19 cellular contexts compared by ENCODE assay signal in the genomic region with DNA sequence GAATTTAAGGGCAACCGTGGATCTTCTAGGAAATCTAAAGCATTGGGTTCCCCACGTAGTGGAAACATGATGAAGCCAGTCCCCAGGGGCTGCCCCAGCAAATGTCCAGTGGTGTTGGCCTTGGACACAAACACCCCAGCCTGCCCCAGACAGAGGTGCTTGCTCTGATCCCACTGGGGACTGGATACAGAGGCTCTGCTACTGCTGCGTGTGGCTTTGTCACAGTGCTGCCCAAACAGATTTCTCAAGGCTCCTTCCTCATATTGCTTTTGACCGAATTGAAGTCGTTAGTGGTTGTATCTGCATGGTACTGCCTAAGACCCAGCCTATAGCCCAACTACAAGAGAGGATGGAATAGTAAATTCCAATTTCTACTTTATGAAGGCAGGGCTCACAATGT. TPM values are rescaled to one million over a fixed set of nuclear protein-coding genes. Genes with fewer than 3 reads are reported as not detected.
DNase-seq lines count a peak whose midpoint lies in the region; ATAC-seq, FAIRE-seq and TF ChIP-seq lines count a peak whose summit lies in the region.
"Had no signal": no experiment of that assay in that cellular context is flagged by ENCODE, and none has a peak within 500 bp of the region (broad histone marks: within the 10 kb centered on the region; RNA-seq: fewer than 3 reads in every experiment).

No MANE protein-coding gene starts in this region.

- H3K36me3 ChIP-seq in SJSA1 = no peaks in the 10 kb centered on the region
- H3K36me3 ChIP-seq in heart right ventricle = no peaks in the 10 kb centered on the region
- H3K36me3 ChIP-seq in gastrocnemius medialis = no peaks in the 10 kb centered on the region
- H3K36me3 ChIP-seq: neutrophil, Peyer's patch had no signal

- ATAC-seq in heart right ventricle (peak in 4 of 8 donors; percentile 2 to 18 (median 10)), gastrocnemius medialis (no peak)
- ATAC-seq: stimulated activated naive CD8-positive, alpha-beta T cell treated with anti-CD3 and anti-CD28 coated beads, Interleukin-15, amount 100 ng/mL, for 72 hours had no signal

- 74 to 83% methylated on average over 5 of the region's 5 CpGs for WGBS in heart right ventricle, 2 donors

- in situ Hi-C loops in gastrocnemius medialis (cut with MboI; ENCODE audit: low sequenced_read_pairs in 4 of 4) = no loop called here

- no peak for FAIRE-seq in GM12891 (lab: Jason Lieb, UNC)

- no peak for TF ChIP-seq POLR2A in gastrocnemius medialis (IDR thresholded peaks at IDR 0.05)
- no peak for TF ChIP-seq POLR2A in GM12891 (IDR thresholded peaks at IDR 0.05; ENCODE audit: low read depth, low read length)

- DNase-seq in GDM1 (lab: John Stamatoyannopoulos, UW) (peak; percentile 28), SJSA1 (ENCODE audit: low read depth in 1 of 2, low spot score in 2 of 2) (no peak), heart right ventricle (peak in 1 of 2 donors; percentile 18), gastrocnemius medialis (no peak), GM12891 (ENCODE audit: insufficient read length, low spot score) (no peak), T-helper 2 cell (no peak), NCI-H524 treated with DMSO at 0.1 percent for 48 hours (lab: John Stamatoyannopoulos, UW) (no peak)
- DNase-seq in activated CD4-positive, alpha-beta T cell treated with anti-CD3 and anti-CD28 coated beads for 48 hours = no peak
- DNase-seq: activated CD4-positive, alpha-beta T cell treated with anti-CD3 and anti-CD28 coated beads for 1 hour; activated CD8-positive, alpha-beta memory T cell treated with anti-CD3 and anti-CD28 coated beads, Interleukin-2, amount 50 U/mL, for 48 hours; activated naive CD4-positive, alpha-beta T cell treated with anti-CD3 and anti-CD28 coated beads for 36 hours; effector memory CD4-positive, alpha-beta T cell; foreskin melanocyte; NCI-H146; NCI-H446 treated with DMSO at 0.1 percent for 48 hours; Peyer's patch; stimulated activated CD4-positive, alpha-beta T cell treated with anti-CD3 and anti-CD28 coated beads, Interleukin-12 subunit alpha, Interleukin-12 subunit beta, amount 100 ng/mL, for 4 hours; stimulated activated naive CD8-positive, alpha-beta T cell treated with anti-CD3 and anti-CD28 coated beads, Interleukin-15, amount 100 ng/mL, for 72 hours had no signal

- no peaks in the 10 kb centered on the region for H3K9me3 ChIP-seq in SJSA1 (replicated peaks)
- peaks cover 0 to 13% (median 0%) of the 10 kb centered on the region in 11 donors for H3K9me3 ChIP-seq in heart right ventricle
- H3K9me3 ChIP-seq in gastrocnemius medialis = no peaks in the 10 kb centered on the region
- H3K9me3 ChIP-seq: neutrophil, Peyer's patch had no signal

- TF ChIP-seq CTCF in heart right ventricle (IDR thresholded peaks at IDR 0.05) (no peak), gastrocnemius medialis (IDR thresholded peaks at IDR 0.05 in 4 of 5, conservative IDR thresholded peaks at IDR 0.05 in 1 of 5) (no peak)

- H3K27me3 ChIP-seq in SJSA1 (replicated peaks) = no peaks in the 10 kb centered on the region
- no peaks in the 10 kb centered on the region for H3K27me3 ChIP-seq in heart right ventricle
- H3K27me3 ChIP-seq in gastrocnemius medialis = no peaks in the 10 kb centered on the region
- H3K27me3 ChIP-seq: neutrophil, Peyer's patch had no signal

- intact Hi-C loops in heart right ventricle (cut with DNase I) (no loop called here), gastrocnemius medialis (cut with DNase I; ENCODE audit: low total_unique reads) (no loop called here)

- H3K4me1 ChIP-seq in SJSA1 (replicated peaks) (peaks cover 31% of the 10 kb centered on the region), heart right ventricle (peaks cover 0 to 43% (median 24%) of the 10 kb centered on the region in 9 donors), gastrocnemius medialis (peaks cover 16 to 17% of the 10 kb centered on the region in 2 donors)
- H3K4me1 ChIP-seq: Peyer's patch had no signal

- H3K4me3 ChIP-seq in SJSA1 (no peak overlapping the region), heart right ventricle (no peak overlapping the region), gastrocnemius medialis (no peak overlapping the region)
- H3K4me3 ChIP-seq: Peyer's patch had no signal

- H3K27ac ChIP-seq in SJSA1 (peak overlapping the region; percentile 96), heart right ventricle (peak overlapping the region; percentile 67 to 94 (median 77)), gastrocnemius medialis (peak overlapping the region; percentile 14 to 39 (median 37))
- H3K27ac ChIP-seq: neutrophil had no signal

TF ChIP-seq in GM12891, 5 proteins besides CTCF, POLR2A, EP300 and RAD21:
- TF ChIP-seq POLR2AphosphoS5 (IDR thresholded peaks at IDR 0.05; ENCODE audit: low read depth, low read length) (no peak), SPI1 (IDR thresholded peaks at IDR 0.05; ENCODE audit: low read depth, low read length) (no peak), TAF1 (IDR thresholded peaks at IDR 0.05; ENCODE audit: low read depth, low read length) (no peak), PAX5 (IDR thresholded peaks at IDR 0.05; ENCODE audit: insufficient read depth, low read length, severe bottlenecking) (no peak), POU2F2 (IDR thresholded peaks at IDR 0.05; ENCODE audit: low read depth, low read length) (no peak)

RNA-seq across cellular contexts. Expression of a gene that starts 40.1 kb away (rescaled TPM):
- 102 and 121 TPM in 2 replicates for total RNA-seq in SJSA1 (2014; rRNA removed; shearing (Covaris generic))
- total RNA-seq in heart right ventricle (100 to 1,000 TPM in 1 of 10 donors, 10 to 100 TPM in 9; 18.9 to 104 (median 27.1) TPM), gastrocnemius medialis (10 to 100 TPM; 19.5 to 32.5 (median 29.2) TPM)
- 10 to 100 TPM in 1 of 2 donors, 1 to 10 TPM in 1; 7.0 to 18.8 TPM for polyA plus RNA-seq in heart right ventricle
- 726 TPM for polyA plus RNA-seq in GM12891 (2012; ENCODE audit: low read depth, missing spikeins)

Comparison
In these comparisons a context has a peak if more than half of its experiments do, and no peak if none do; other contexts are left out.
1. H3K27ac ChIP-seq: peak in every context shown above with its lines; median percentile 96 in SJSA1; 77 in heart right ventricle; 37 in gastrocnemius medialis.